In the genomic region with DNA sequence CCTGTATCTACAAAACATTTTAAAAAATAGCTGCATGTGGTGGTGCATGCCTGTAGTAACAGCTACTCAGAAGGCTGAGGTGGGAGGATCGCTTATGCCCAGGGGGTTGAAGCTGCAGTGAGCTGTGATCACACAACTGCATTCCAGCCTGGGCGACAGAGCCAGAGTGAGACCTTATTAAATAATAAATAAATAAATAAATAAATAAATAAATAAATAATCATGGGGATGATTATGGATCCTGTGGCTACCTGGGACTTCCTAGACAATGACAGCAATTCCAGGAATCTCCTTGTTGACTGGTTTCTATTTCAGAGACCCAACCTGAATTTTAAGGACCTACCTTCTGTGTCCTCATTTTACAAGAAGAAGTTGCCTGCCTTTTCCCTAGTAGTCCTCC, we compare ENCODE assay signal across 19 cellular contexts.
DNase-seq lines count a peak whose midpoint lies in the region; ATAC-seq and TF ChIP-seq lines count a peak whose summit lies in the region.
"Had no signal": no experiment of that assay in that cellular context is flagged by ENCODE, and none has a peak within 500 bp of the region (broad histone marks: within the 10 kb centered on the region; RNA-seq: fewer than 3 reads in every experiment).

No MANE protein-coding gene starts in this region.

- H3K4me1 ChIP-seq in GM23338 (ENCODE audit: insufficient read depth): peaks cover 15% of the 10 kb centered on the region
- peaks cover 12% of the 10 kb centered on the region for H3K4me1 ChIP-seq in Panc1 (ENCODE audit: control insufficient read depth, insufficient read depth, low read length)
- H3K4me1 ChIP-seq in neural progenitor cell: peaks cover 48% of the 10 kb centered on the region
- H3K4me1 ChIP-seq in smooth muscle cell (ENCODE audit: low read depth): peaks cover 20% of the 10 kb centered on the region
- no peaks in the 10 kb centered on the region for H3K4me1 ChIP-seq in spleen
- H3K4me1 ChIP-seq: BLaER1 had no signal

- no peaks in the 10 kb centered on the region; the same call in 1 of the 2 replicates for H3F3A ChIP-seq in GM23338 (replicated peaks; ENCODE audit: low read depth)
- peaks cover 19% of the 10 kb centered on the region for H3F3A ChIP-seq in neural progenitor cell (ENCODE audit: low read depth)
- peaks cover 6% of the 10 kb centered on the region for H3F3A ChIP-seq in smooth muscle cell (ENCODE audit: low read depth)

- WGBS in smooth muscle cell (ENCODE audit: low lambda C conversion rate): 92% methylated on average over 2 of the region's 2 CpGs
- 95 to 100% (median 97%) methylated on average over 2 of the region's 2 CpGs for WGBS in spleen, 5 donors

- no peak overlapping the region for H3K4me2 ChIP-seq in GM23338
- H3K4me2 ChIP-seq in neural progenitor cell: no peak overlapping the region
- no peak overlapping the region for H3K4me2 ChIP-seq in smooth muscle cell
- H3K4me2 ChIP-seq: BLaER1 had no signal

- POLR2A ChIA-PET in Panc1 (lab: Charles Lee): no interaction called here

- BruUV-seq in Panc1 (replicated peaks; lab: Mats Ljungman, UMichigan): no TSS peak

- no peak overlapping the region for H2AFZ ChIP-seq in GM23338
- H2AFZ ChIP-seq in neural progenitor cell (replicated peaks): no peak overlapping the region
- no peak overlapping the region for H2AFZ ChIP-seq in smooth muscle cell (ENCODE audit: low read depth)

- TF ChIP-seq POLR2A in spleen (IDR thresholded peaks at IDR 0.05): no peak

- H3K27me3 Mint-ChIP-seq in GM23338 (ENCODE audit: insufficient read depth, low read depth, poor library complexity) (peaks cover 4% of the 10 kb centered on the region), neural progenitor cell (ENCODE audit: insufficient read depth, low read depth) (no peaks in the 10 kb centered on the region), HFFc6 (ENCODE audit: insufficient read depth) (no peaks in the 10 kb centered on the region; the same call in 1 of the 2 replicates)
- H3K27me3 Mint-ChIP-seq: CD4-positive, alpha-beta T cell; CD8-positive, alpha-beta memory T cell had no signal

- no peak; the same call in 2 of the 3 replicates for ATAC-seq in GM23338
- no peak for ATAC-seq in Panc1
- ATAC-seq: HCT116 had no signal

- H3K9ac ChIP-seq in neural progenitor cell (no peak overlapping the region), smooth muscle cell (ENCODE audit: low read depth) (no peak overlapping the region)
- H3K9ac ChIP-seq: BLaER1 had no signal

- peaks cover 38% of the 10 kb centered on the region for H3K36me3 ChIP-seq in GM23338 (ENCODE audit: insufficient read depth)
- peaks cover 63% of the 10 kb centered on the region for H3K36me3 ChIP-seq in Panc1 (ENCODE audit: control insufficient read depth, insufficient read depth, low read length)
- no peaks in the 10 kb centered on the region for H3K36me3 ChIP-seq in neural progenitor cell
- H3K36me3 ChIP-seq in smooth muscle cell (ENCODE audit: low read depth): peaks cover 30% of the 10 kb centered on the region
- H3K36me3 ChIP-seq in spleen: peaks cover 0 to 59% (median 0%) of the 10 kb centered on the region in 6 donors

- TF ChIP-seq CTCF in GM23338 (conservative IDR thresholded peaks at IDR 0.05; ENCODE audit: low read depth in 2 of 2) (no peak), Panc1 (IDR thresholded peaks at IDR 0.05) (no peak), neural progenitor cell (IDR thresholded peaks at IDR 0.05) (no peak), smooth muscle cell (IDR thresholded peaks at IDR 0.05; ENCODE audit: borderline replicate concordance, insufficient read depth, poor library complexity, severe bottlenecking) (no peak), HFFc6 (IDR thresholded peaks at IDR 0.05) (no peak), spleen (IDR thresholded peaks at IDR 0.05 in 8 of 11, conservative IDR thresholded peaks at IDR 0.05 in 3 of 11) (no peak)

- DNase-seq in GM23338 (ENCODE audit: low spot score) (no peak), Panc1 (ENCODE audit: low read depth, low spot score) (no peak), neural progenitor cell (ENCODE audit: low spot score) (no peak), smooth muscle cell (lab: John Stamatoyannopoulos, UW; ENCODE audit: unreplicated experiment) (no peak), NCI-H2029 treated with DMSO at 0.1 percent for 48 hours (lab: John Stamatoyannopoulos, UW) (no peak), HFFc6 (no peak), spleen (no peak), anterior cingulate cortex (lab: John Stamatoyannopoulos, UW) (no peak)
- DNase-seq: CD4-positive, alpha-beta T cell; CD8-positive, alpha-beta memory T cell; DMS 273 treated with DMSO at 0.1 percent for 48 hours; DMS79; EL; GF-D8; H7 had no signal

- H3K27me3 ChIP-seq in GM23338 (ENCODE audit: insufficient read depth) (no peaks in the 10 kb centered on the region), Panc1 (ENCODE audit: control insufficient read depth, insufficient read depth, low read length) (no peaks in the 10 kb centered on the region), neural progenitor cell (no peaks in the 10 kb centered on the region), smooth muscle cell (ENCODE audit: low read depth) (no peaks in the 10 kb centered on the region), spleen (replicated peaks in 1 of 7) (no peaks in the 10 kb centered on the region)
- H3K27me3 ChIP-seq: BLaER1 had no signal

- in situ Hi-C loops in Panc1 (cut with HindIII; ENCODE audit: low pct_unique_long_range_greater_than_20kb, low sequenced_read_pairs): no loop called here

- peak overlapping the region; percentile 65 for H3K27ac ChIP-seq in GM23338 (ENCODE audit: low read depth)
- H3K27ac ChIP-seq in Panc1 (ENCODE audit: low read length): peak overlapping the region; percentile 62
- H3K27ac ChIP-seq in neural progenitor cell: peak overlapping the region; percentile 97
- H3K27ac ChIP-seq in smooth muscle cell (ENCODE audit: low read depth): peak overlapping the region; percentile 23
- H3K27ac ChIP-seq in spleen: no peak overlapping the region
- H3K27ac ChIP-seq: BLaER1, C4-2B had no signal

- intact Hi-C loops in Panc1 (cut with micrococcal nuclease; ENCODE audit: unreplicated experiment): no loop called here
- intact Hi-C loops in spleen (cut with DNase I; ENCODE audit: low total_unique reads): no loop called here

- H3K9me3 Mint-ChIP-seq in GM23338 (no peaks in the 10 kb centered on the region), neural progenitor cell (no peaks in the 10 kb centered on the region), HFFc6 (no peaks in the 10 kb centered on the region)
- H3K9me3 Mint-ChIP-seq: CD4-positive, alpha-beta T cell; CD8-positive, alpha-beta memory T cell had no signal

- H3K9me2 ChIP-seq in GM23338 (ENCODE audit: insufficient read depth): no peaks in the 10 kb centered on the region

- peaks cover 33% of the 10 kb centered on the region for H3K4me1 Mint-ChIP-seq in GM23338
- peaks cover 45% of the 10 kb centered on the region for H3K4me1 Mint-ChIP-seq in neural progenitor cell
- peaks cover 34% of the 10 kb centered on the region for H3K4me1 Mint-ChIP-seq in HFFc6 (ENCODE audit: low read depth)
- H3K4me1 Mint-ChIP-seq: B cell had no signal

- peaks cover 77% of the 10 kb centered on the region for H3K36me3 Mint-ChIP-seq in GM23338 (ENCODE audit: low read depth)
- H3K36me3 Mint-ChIP-seq in neural progenitor cell: peaks cover 27% of the 10 kb centered on the region
- peaks cover 70% of the 10 kb centered on the region for H3K36me3 Mint-ChIP-seq in HFFc6 (ENCODE audit: low read depth)

- peak overlapping the region; percentile 96 for H3K27ac Mint-ChIP-seq in GM23338
- H3K27ac Mint-ChIP-seq in neural progenitor cell: peak overlapping the region; percentile 74
- H3K27ac Mint-ChIP-seq in HFFc6: no peak overlapping the region
- H3K27ac Mint-ChIP-seq: B cell; CD4-positive, alpha-beta T cell had no signal

- H3K4me3 Mint-ChIP-seq in GM23338 (no peak overlapping the region), neural progenitor cell (no peak overlapping the region), HFFc6 (no peak overlapping the region)
- H3K4me3 Mint-ChIP-seq: B cell; CD4-positive, alpha-beta T cell; CD8-positive, alpha-beta memory T cell had no signal

- no peak overlapping the region for H3K4me3 ChIP-seq in GM23338
- H3K4me3 ChIP-seq in Panc1 (ENCODE audit: low read depth in 2 of 2, low read length in 2 of 2): no peak overlapping the region
- H3K4me3 ChIP-seq in neural progenitor cell: no peak overlapping the region
- H3K4me3 ChIP-seq in smooth muscle cell: no peak overlapping the region
- no peak overlapping the region for H3K4me3 ChIP-seq in spleen
- H3K4me3 ChIP-seq: BLaER1 had no signal

- H3K79me2 ChIP-seq in GM23338 (replicated peaks; ENCODE audit: insufficient read depth): no peaks in the 10 kb centered on the region
- no peaks in the 10 kb centered on the region for H3K79me2 ChIP-seq in neural progenitor cell (ENCODE audit: low read depth)
- H3K79me2 ChIP-seq in smooth muscle cell (ENCODE audit: low read depth): peaks cover 63% of the 10 kb centered on the region

- no peaks in the 10 kb centered on the region for H4K20me1 ChIP-seq in GM23338 (replicated peaks; ENCODE audit: insufficient read depth)
- H4K20me1 ChIP-seq in neural progenitor cell (ENCODE audit: low read depth): no peaks in the 10 kb centered on the region
- H4K20me1 ChIP-seq in smooth muscle cell (ENCODE audit: low read depth): peaks cover 45% of the 10 kb centered on the region
- H4K20me1 ChIP-seq: BLaER1 had no signal

- H3K9me3 ChIP-seq in Panc1 (ENCODE audit: control insufficient read depth, insufficient read depth, low read depth, low read length): no peaks in the 10 kb centered on the region
- no peaks in the 10 kb centered on the region for H3K9me3 ChIP-seq in neural progenitor cell (ENCODE audit: low read depth)
- no peaks in the 10 kb centered on the region for H3K9me3 ChIP-seq in smooth muscle cell (replicated peaks; ENCODE audit: low read depth)
- H3K9me3 ChIP-seq in spleen: no peaks in the 10 kb centered on the region
- H3K9me3 ChIP-seq: BLaER1 had no signal

- CTCF ChIA-PET in Panc1 (lab: Charles Lee): no interaction called here

TF ChIP-seq in GM23338, 12 proteins besides CTCF, POLR2A, EP300 and RAD21 (continues in another document):
- no peak for TF ChIP-seq CREB1 (CRISPR knock-in tag; IDR thresholded peaks at IDR 0.05; ENCODE audit: low read depth)
- TF ChIP-seq ZNF331 (CRISPR knock-in tag; IDR thresholded peaks at IDR 0.05; ENCODE audit: low read depth): no peak
- no peak for TF ChIP-seq POLR2AphosphoS5 (IDR thresholded peaks at IDR 0.05; ENCODE audit: low read depth)
- no peak for TF ChIP-seq JUNB (IDR thresholded peaks at IDR 0.05; ENCODE audit: unreplicated experiment)
- no peak for TF ChIP-seq EZH2 (IDR thresholded peaks at IDR 0.05; ENCODE audit: low read depth, unreplicated experiment)

Comparison
In these comparisons a context has a peak if more than half of its experiments do, and no peak if none do; other contexts are left out.
1. H3K27ac ChIP-seq: peak in GM23338 (single experiment), Panc1 (single experiment), neural progenitor cell (single experiment) and smooth muscle cell (single experiment); none in spleen (0 of 8).